In genomic region chr12:55999999-56000540, GRCh38 we compare ENCODE assay signal across 2 cellular contexts. TPM values are rescaled to one million over a fixed set of nuclear protein-coding genes. Genes with fewer than 3 reads are reported as not detected.
"Had no signal": no experiment of that assay in that cellular context is flagged by ENCODE, and none has a peak within 500 bp of the region (broad histone marks: within the 10 kb centered on the region; RNA-seq: fewer than 3 reads in every experiment).

No MANE protein-coding gene starts in this region.

RNA-seq across cellular contexts. Expression of gene PMEL, which starts 34.2 kb away (rescaled TPM):
- total RNA-seq: MCF 10A, Right ventricle myocardium inferior had no signal
